Comparison of ENCODE assay signal across 16 cellular contexts in genomic region chr7:157545681-157546060, GRCh38.
"Had no signal": no experiment of that assay in that cellular context is flagged by ENCODE, and none has a peak within 500 bp of the region (broad histone marks: within the 10 kb centered on the region; RNA-seq: fewer than 3 reads in every experiment).

No MANE protein-coding gene starts in this region.

- H3K4me1 ChIP-seq: esophagus muscularis mucosa, gastrocnemius medialis, left lung, parathyroid adenoma, tibial nerve had no signal

- H3K27me3 ChIP-seq: esophagus muscularis mucosa, left lung, tibial nerve had no signal

- H3K4me3 ChIP-seq: esophagus muscularis mucosa, gastrocnemius medialis, left lung, smooth muscle cell, tibial nerve had no signal

- H3K9me3 ChIP-seq: esophagus muscularis mucosa, gastrocnemius medialis, left lung had no signal

- H3K9me3 Mint-ChIP-seq: dendritic cell treated with granulocyte-macrophage colony-stimulating factor and Interleukin-4, amounts not matched to agents 40 ng/mL and 50 ng/mL, for 4 days; effector memory CD8-positive, alpha-beta T cell; stimulated activated naive CD8-positive, alpha-beta T cell treated with anti-CD3 and anti-CD28 coated beads, Interleukin-15, Interleukin-2, amounts not matched to agents 100 ng/mL and 50 ng/mL, for 24 hours had no signal

- DNase-seq: effector memory CD8-positive, alpha-beta T cell; gastrocnemius medialis; islet precursor cell; mesendoderm; naive B cell; stimulated activated CD4-positive, alpha-beta T cell treated with anti-CD3 and anti-CD28 coated beads, Interleukin-4, amount 100 ng/mL, for 1 hour; stimulated activated CD8-positive, alpha-beta memory T cell treated with anti-CD3 and anti-CD28 coated beads, Interleukin-4, amount 100 ng/mL, for 48 hours had no signal

- H3K4me3 Mint-ChIP-seq: dendritic cell treated with granulocyte-macrophage colony-stimulating factor and Interleukin-4, amounts not matched to agents 40 ng/mL and 50 ng/mL, for 4 days; effector memory CD8-positive, alpha-beta T cell; naive B cell; stimulated activated effector memory CD8-positive, alpha-beta T cell treated with anti-CD3 and anti-CD28 coated beads, Interleukin-12 subunit alpha, Interleukin-12 subunit beta, amount 100 ng/mL, for 72 hours; stimulated activated naive CD8-positive, alpha-beta T cell treated with anti-CD3 and anti-CD28 coated beads, Interleukin-15, Interleukin-2, amounts not matched to agents 100 ng/mL and 50 ng/mL, for 24 hours had no signal

- H3K27ac Mint-ChIP-seq: dendritic cell treated with granulocyte-macrophage colony-stimulating factor and Interleukin-4, amounts not matched to agents 40 ng/mL and 50 ng/mL, for 4 days; naive B cell; stimulated activated effector memory CD8-positive, alpha-beta T cell treated with anti-CD3 and anti-CD28 coated beads, Interleukin-12 subunit alpha, Interleukin-12 subunit beta, amount 100 ng/mL, for 72 hours; stimulated activated naive CD8-positive, alpha-beta T cell treated with anti-CD3 and anti-CD28 coated beads, Interleukin-15, Interleukin-2, amounts not matched to agents 100 ng/mL and 50 ng/mL, for 24 hours had no signal

- ATAC-seq: effector memory CD8-positive, alpha-beta T cell; gastrocnemius medialis; left lung; stimulated activated effector memory CD8-positive, alpha-beta T cell treated with anti-CD3 and anti-CD28 coated beads, Interleukin-12 subunit alpha, Interleukin-12 subunit beta, amount 100 ng/mL, for 72 hours had no signal

- H3K36me3 ChIP-seq: gastrocnemius medialis had no signal

- H3K27me3 Mint-ChIP-seq: dendritic cell treated with granulocyte-macrophage colony-stimulating factor and Interleukin-4, amounts not matched to agents 40 ng/mL and 50 ng/mL, for 4 days; naive B cell; stimulated activated naive CD8-positive, alpha-beta T cell treated with anti-CD3 and anti-CD28 coated beads, Interleukin-15, Interleukin-2, amounts not matched to agents 100 ng/mL and 50 ng/mL, for 24 hours had no signal

- H3K27ac ChIP-seq: epithelial cell of prostate, esophagus muscularis mucosa, gastrocnemius medialis, left lung, parathyroid adenoma, tibial nerve had no signal
